Comparison of ENCODE assay signal across 19 cellular contexts in the genomic region with DNA sequence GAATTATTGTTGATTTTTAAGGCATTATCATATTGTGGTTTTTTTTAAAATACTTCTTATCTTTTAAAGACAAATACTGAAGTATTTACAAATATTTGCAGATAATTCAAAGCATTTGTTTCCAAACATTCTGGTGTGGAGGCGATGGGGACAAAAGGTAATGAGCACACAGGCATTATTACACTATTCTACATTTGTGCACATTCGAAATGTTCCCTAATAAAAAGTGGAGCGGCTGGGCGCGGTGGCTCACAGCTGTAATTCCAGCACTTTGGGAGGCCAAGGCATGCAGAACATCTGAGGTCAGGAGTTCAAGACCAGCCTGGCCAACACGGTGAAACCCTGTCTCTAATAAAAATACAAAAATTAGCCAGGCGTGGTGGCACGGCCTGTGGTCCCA.
DNase-seq lines count a peak whose midpoint lies in the region; ATAC-seq, FAIRE-seq and TF ChIP-seq lines count a peak whose summit lies in the region.
"Had no signal": no experiment of that assay in that cellular context is flagged by ENCODE, and none has a peak within 500 bp of the region (broad histone marks: within the 10 kb centered on the region; RNA-seq: fewer than 3 reads in every experiment).

No MANE protein-coding gene starts in this region.

- H3K27ac Mint-ChIP-seq in Caco-2 (ENCODE audit: unreplicated experiment) (no peak overlapping the region), mesothelial cell of epicardium (no peak overlapping the region), glutamatergic neuron (ENCODE audit: unreplicated experiment) (no peak overlapping the region)
- H3K27ac Mint-ChIP-seq: GM23338 had no signal

- TF ChIP-seq CTCF in Caco-2 (IDR thresholded peaks at IDR 0.05; ENCODE audit: insufficient read depth in 1 of 2, low read depth in 1 of 2, low read length in 1 of 2, severe bottlenecking in 1 of 2, unreplicated experiment in 1 of 2) (no peak), DOHH2 (IDR thresholded peaks at IDR 0.05; ENCODE audit: low read depth, low read length, poor library complexity, severe bottlenecking) (no peak), mucosa of descending colon (IDR thresholded peaks at IDR 0.05) (no peak), mesothelial cell of epicardium (IDR thresholded peaks at IDR 0.05; ENCODE audit: unreplicated experiment) (no peak), glutamatergic neuron (IDR thresholded peaks at IDR 0.05; ENCODE audit: partially characterized antibody, unreplicated experiment) (no peak)

- intact Hi-C loops in Caco-2 (cut with micrococcal nuclease; ENCODE audit: unreplicated experiment): no loop called here
- intact Hi-C loops in mucosa of descending colon (cut with DNase I, micrococcal nuclease): no loop called here

- peak overlapping the region; percentile 20 for H3K27ac ChIP-seq in DOHH2 (ENCODE audit: low read depth, low read length)

- POLR2A ChIA-PET in Caco-2 (lab: Charles Lee): no interaction called here

- H3K4me2 ChIP-seq in DOHH2 (ENCODE audit: low read length): peak overlapping the region; percentile 61
- H3K4me2 ChIP-seq: GM23338 had no signal

- H3K9me2 ChIP-seq in DOHH2 (replicated peaks; ENCODE audit: control insufficient read depth, low read length): no peaks in the 10 kb centered on the region

- no peaks in the 10 kb centered on the region for H4K20me1 ChIP-seq in DOHH2 (ENCODE audit: control insufficient read depth, insufficient read depth, low read depth, low read length)

- no peak overlapping the region for H3K4me3 Mint-ChIP-seq in Caco-2 (ENCODE audit: unreplicated experiment)
- no peak overlapping the region for H3K4me3 Mint-ChIP-seq in mesothelial cell of epicardium
- no peak overlapping the region for H3K4me3 Mint-ChIP-seq in glutamatergic neuron (ENCODE audit: unreplicated experiment)
- H3K4me3 Mint-ChIP-seq: CD4-positive, alpha-beta memory T cell; GM23338; H9 had no signal

- H3K36me3 Mint-ChIP-seq in Caco-2 (ENCODE audit: insufficient read depth, unreplicated experiment): no peaks in the 10 kb centered on the region
- H3K36me3 Mint-ChIP-seq in mesothelial cell of epicardium: peaks cover 3% of the 10 kb centered on the region
- H3K36me3 Mint-ChIP-seq in glutamatergic neuron (ENCODE audit: unreplicated experiment): no peaks in the 10 kb centered on the region
- H3K36me3 Mint-ChIP-seq: CD4-positive, alpha-beta memory T cell had no signal

- CTCF ChIA-PET in Caco-2 (lab: Charles Lee): no interaction called here

- no peaks in the 10 kb centered on the region; the same call in 1 of the 2 replicates for H3K79me2 ChIP-seq in DOHH2 (ENCODE audit: control insufficient read depth, low read length)

- peak; percentile 55 to 70 for DNase-seq in Caco-2
- DNase-seq in mucosa of descending colon: peak in 1 of 3 donors; percentile 19
- no peak for DNase-seq in HK-2 (ENCODE audit: unreplicated experiment)
- no peak for DNase-seq in mesothelial cell of epicardium (ENCODE audit: low spot score in 2 of 2, unreplicated experiment in 2 of 2)
- no peak for DNase-seq in glutamatergic neuron
- DNase-seq: C1 segment of cervical spinal cord; CD4-positive, alpha-beta memory T cell; COR-L47; DMS153; DND-41; EL; GDM1; H9 had no signal

- H3K4me1 ChIP-seq in Caco-2: peaks cover 37% of the 10 kb centered on the region
- peaks cover 71% of the 10 kb centered on the region for H3K4me1 ChIP-seq in DOHH2 (ENCODE audit: control insufficient read depth, low read length)
- no peaks in the 10 kb centered on the region for H3K4me1 ChIP-seq in mucosa of descending colon (ENCODE audit: low read depth)

- H3K4me3 ChIP-seq in Caco-2 (ENCODE audit: low read depth, low read length) (no peak overlapping the region), DOHH2 (ENCODE audit: low read length) (no peak overlapping the region), mucosa of descending colon (no peak overlapping the region)
- H3K4me3 ChIP-seq: GM12878, GM23338 had no signal

- no peaks in the 10 kb centered on the region for H3K27me3 Mint-ChIP-seq in Caco-2 (ENCODE audit: insufficient read depth, unreplicated experiment)
- no peaks in the 10 kb centered on the region for H3K27me3 Mint-ChIP-seq in mesothelial cell of epicardium (ENCODE audit: low read depth)
- H3K27me3 Mint-ChIP-seq in glutamatergic neuron (ENCODE audit: unreplicated experiment): peaks cover 2% of the 10 kb centered on the region
- H3K27me3 Mint-ChIP-seq: CD4-positive, alpha-beta memory T cell had no signal

- H3K27me3 ChIP-seq in Caco-2 (replicated peaks; ENCODE audit: control insufficient read depth, insufficient read depth, low read length) (no peaks in the 10 kb centered on the region), DOHH2 (ENCODE audit: control insufficient read depth, low read length) (no peaks in the 10 kb centered on the region)

- H3K9me3 ChIP-seq in Caco-2 (0 out of 2 replicates have a peak, but pooled peaks cover 3% of the 10 kb centered on the region), DOHH2 (ENCODE audit: control insufficient read depth, insufficient read depth, low read length) (no peaks in the 10 kb centered on the region), mucosa of descending colon (peaks cover 3% of the 10 kb centered on the region)

- peak; percentile 51 for ATAC-seq in mucosa of descending colon
- ATAC-seq: GM12878, GM23338, HCT116 had no signal

- peaks cover 24% of the 10 kb centered on the region for H3F3A ChIP-seq in DOHH2 (ENCODE audit: control insufficient read depth, insufficient read depth)

- FAIRE-seq in endometrium (lab: Jason Lieb, UNC): peak; percentile 86
- FAIRE-seq: GM12878, GM19239 had no signal

- no peaks in the 10 kb centered on the region for H3K9me3 Mint-ChIP-seq in Caco-2 (ENCODE audit: unreplicated experiment)
- H3K9me3 Mint-ChIP-seq in mesothelial cell of epicardium: peaks cover 10% of the 10 kb centered on the region
- peaks cover 2% of the 10 kb centered on the region for H3K9me3 Mint-ChIP-seq in glutamatergic neuron (ENCODE audit: unreplicated experiment)

- H3K4me1 Mint-ChIP-seq in Caco-2 (ENCODE audit: low read depth, unreplicated experiment) (peaks cover 18% of the 10 kb centered on the region), mesothelial cell of epicardium (peaks cover 15% of the 10 kb centered on the region), glutamatergic neuron (ENCODE audit: low read depth, unreplicated experiment) (no peaks in the 10 kb centered on the region)

- H3K36me3 ChIP-seq in Caco-2 (ENCODE audit: control insufficient read depth, insufficient read depth, low read length) (no peaks in the 10 kb centered on the region), DOHH2 (ENCODE audit: control insufficient read depth, low read length) (no peaks in the 10 kb centered on the region), mucosa of descending colon (ENCODE audit: low read depth) (no peaks in the 10 kb centered on the region)

- no TSS peak for BruUV-seq in Caco-2 (replicated peaks; lab: Mats Ljungman, UMichigan)

Comparison
In these comparisons a context has a peak if more than half of its experiments do, and no peak if none do; other contexts are left out.
1. DNase-seq: peak in Caco-2 (2 of 2); none in HK-2 (single experiment), mesothelial cell of epicardium (0 of 2) and glutamatergic neuron (single experiment).